ENCODE assay signal across 13 cellular contexts in the genomic region with DNA sequence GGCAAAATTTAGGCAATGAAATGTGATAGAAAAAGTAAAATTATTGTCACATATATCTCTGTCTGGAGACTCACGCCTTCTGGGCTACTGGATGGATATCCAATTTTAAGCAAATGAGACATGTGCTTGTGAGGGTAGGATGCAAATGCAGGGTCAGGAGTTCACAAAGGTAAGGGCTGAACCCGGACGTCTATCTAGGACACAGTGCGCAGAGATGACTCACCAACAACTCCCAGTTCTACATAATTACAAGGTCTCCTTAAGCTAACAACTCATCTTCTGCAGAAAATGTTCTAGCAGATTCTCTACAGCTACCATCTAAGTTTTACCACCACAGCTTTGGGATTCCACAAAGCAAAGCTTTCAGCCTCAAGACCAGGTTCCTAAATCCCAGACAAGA.
"Had no signal": no experiment of that assay in that cellular context is flagged by ENCODE, and none has a peak within 500 bp of the region (broad histone marks: within the 10 kb centered on the region; RNA-seq: fewer than 3 reads in every experiment).

No MANE protein-coding gene starts in this region.

- H3K27ac ChIP-seq: body of pancreas, esophagus muscularis mucosa, left ventricle myocardium inferior, testis had no signal

- H3K27me3 Mint-ChIP-seq: activated B cell treated with CpG ODN at 0.5 μM for 24 hours; activated CD4-positive, alpha-beta T cell treated with anti-CD3 and anti-CD28 coated beads, Interleukin-2, amount 10 ng/mL, durations not matched to agents 7 days and 5 days; activated naive CD4-positive, alpha-beta T cell treated with anti-CD3 and anti-CD28 coated beads, Interleukin-2, amount 50 U/mL, for 24 hours; stimulated activated naive CD8-positive, alpha-beta T cell treated with anti-CD3 and anti-CD28 coated beads, Interleukin-15, amount 100 ng/mL, for 72 hours had no signal

- ATAC-seq: body of pancreas; stimulated activated naive CD8-positive, alpha-beta T cell treated with anti-CD3 and anti-CD28 coated beads, Interleukin-15, amount 100 ng/mL, for 72 hours had no signal

- DNase-seq: activated B cell treated with CpG ODN at 0.5 μM for 24 hours; activated CD4-positive, alpha-beta T cell treated with anti-CD3 and anti-CD28 coated beads, Interleukin-2, amount 10 ng/mL, durations not matched to agents 7 days and 5 days; body of pancreas; dermis blood vessel endothelial cell; left ventricle myocardium inferior; mesenchymal stem cell; nephron progenitor cell; stimulated activated CD4-positive, alpha-beta T cell treated with anti-CD3 and anti-CD28 coated beads, Interleukin-15, amount 100 ng/mL, for 24 hours; stimulated activated CD4-positive, alpha-beta T cell treated with anti-CD3 and anti-CD28 coated beads, Interleukin-4, amount 100 ng/mL, for 24 hours; stimulated activated naive CD8-positive, alpha-beta T cell treated with anti-CD3 and anti-CD28 coated beads, Interleukin-15, amount 100 ng/mL, for 72 hours; testis had no signal

- H3K27ac Mint-ChIP-seq: activated B cell treated with CpG ODN at 0.5 μM for 24 hours; activated CD4-positive, alpha-beta T cell treated with anti-CD3 and anti-CD28 coated beads, Interleukin-2, amount 10 ng/mL, durations not matched to agents 7 days and 5 days; activated naive CD4-positive, alpha-beta T cell treated with anti-CD3 and anti-CD28 coated beads, Interleukin-2, amount 50 U/mL, for 24 hours; stimulated activated naive CD8-positive, alpha-beta T cell treated with anti-CD3 and anti-CD28 coated beads, Interleukin-15, amount 100 ng/mL, for 72 hours had no signal

- H3K4me3 ChIP-seq: body of pancreas, esophagus muscularis mucosa, left ventricle myocardium inferior, testis had no signal

- H3K9me3 Mint-ChIP-seq: activated B cell treated with CpG ODN at 0.5 μM for 24 hours; activated CD4-positive, alpha-beta T cell treated with anti-CD3 and anti-CD28 coated beads, Interleukin-2, amount 10 ng/mL, durations not matched to agents 7 days and 5 days; activated naive CD4-positive, alpha-beta T cell treated with anti-CD3 and anti-CD28 coated beads, Interleukin-2, amount 50 U/mL, for 24 hours had no signal

- H3K4me1 Mint-ChIP-seq: activated B cell treated with CpG ODN at 0.5 μM for 24 hours; activated CD4-positive, alpha-beta T cell treated with anti-CD3 and anti-CD28 coated beads, Interleukin-2, amount 10 ng/mL, durations not matched to agents 7 days and 5 days; activated naive CD4-positive, alpha-beta T cell treated with anti-CD3 and anti-CD28 coated beads, Interleukin-2, amount 50 U/mL, for 24 hours; stimulated activated naive CD8-positive, alpha-beta T cell treated with anti-CD3 and anti-CD28 coated beads, Interleukin-15, amount 100 ng/mL, for 72 hours had no signal

- H3K36me3 Mint-ChIP-seq: activated naive CD4-positive, alpha-beta T cell treated with anti-CD3 and anti-CD28 coated beads, Interleukin-2, amount 50 U/mL, for 24 hours had no signal

- H3K4me3 Mint-ChIP-seq: activated B cell treated with CpG ODN at 0.5 μM for 24 hours; activated CD4-positive, alpha-beta T cell treated with anti-CD3 and anti-CD28 coated beads, Interleukin-2, amount 10 ng/mL, durations not matched to agents 7 days and 5 days; activated naive CD4-positive, alpha-beta T cell treated with anti-CD3 and anti-CD28 coated beads, Interleukin-2, amount 50 U/mL, for 24 hours; nephron progenitor cell; stimulated activated naive CD8-positive, alpha-beta T cell treated with anti-CD3 and anti-CD28 coated beads, Interleukin-15, amount 100 ng/mL, for 72 hours had no signal
